23 cellular contexts compared by ENCODE assay signal in genomic region chr17:83118071-83118841, GRCh38. TPM values are rescaled to one million over a fixed set of nuclear protein-coding genes. Genes with fewer than 3 reads are reported as not detected.
DNase-seq lines count a peak whose midpoint lies in the region; ATAC-seq, FAIRE-seq and TF ChIP-seq lines count a peak whose summit lies in the region.
"Had no signal": no experiment of that assay in that cellular context is flagged by ENCODE, and none has a peak within 500 bp of the region (broad histone marks: within the 10 kb centered on the region; RNA-seq: fewer than 3 reads in every experiment).

No MANE protein-coding gene starts in this region.

- H4K8ac ChIP-seq in H1 (ENCODE audit: extremely low read depth, insufficient read depth, low read length): peak overlapping the region; percentile 29

- peaks cover 0 to 21% (median 10%) of the 10 kb centered on the region in 4 experiments; a peak in 5 of 7 replicates for H3K27me3 ChIP-seq in H1 (replicated peaks in 1 of 4; ENCODE audit: control insufficient read depth in 3 of 4, extremely low read depth in 1 of 4, insufficient read depth in 3 of 4, low read length in 3 of 4)
- H3K27me3 ChIP-seq in aorta (ENCODE audit: control insufficient read depth in 1 of 2, insufficient read depth in 2 of 2, low read length in 1 of 2): no peaks in the 10 kb centered on the region

- H3K23ac ChIP-seq in H1 (ENCODE audit: insufficient read length): no peak overlapping the region

- H3K56ac ChIP-seq in H1 (replicated peaks; ENCODE audit: insufficient read length, low read depth, low read length): no peak overlapping the region

- H3K9me3 ChIP-seq in H1 (ENCODE audit: insufficient read depth in 2 of 2, low read depth in 1 of 2, low read length in 1 of 2) (peaks cover 6 to 59% of the 10 kb centered on the region in 2 experiments; a peak in 3 of 4 replicates), aorta (ENCODE audit: control insufficient read depth, low read length) (no peaks in the 10 kb centered on the region)
- H3K9me3 ChIP-seq: A549, BE2C, transverse colon had no signal

- POLR2A ChIA-PET in H1 (lab: Charles Lee; ENCODE audit: partially characterized antibody): interaction anchor here (0.6 to 1.6 kb wide), 3 partner anchors 16 to 342 kb away, joined by 3 to 7 read pairs (median 5); partner anchors contain the start of gene METRNL

- peaks cover 46% of the 10 kb centered on the region for H3K27me3 Mint-ChIP-seq in neural crest cell (ENCODE audit: low read depth)

- no peaks in the 10 kb centered on the region for H3K9me3 Mint-ChIP-seq in neural crest cell
- H3K9me3 Mint-ChIP-seq: activated naive CD8-positive, alpha-beta T cell treated with anti-CD3 and anti-CD28 coated beads for 36 hours; activated T-helper 17 cell treated with anti-CD3 and anti-CD28 coated beads, Interleukin-2, amount 50 U/mL, for 72 hours had no signal

- H2BK5ac ChIP-seq in H1 (ENCODE audit: low read depth, low read length): peak overlapping the region; percentile 35; the same call in 1 of the 2 replicates

- H2AFZ ChIP-seq in H1 (ENCODE audit: low read length): peak overlapping the region; percentile 31
- H2AFZ ChIP-seq: PC-9 had no signal

- no peak overlapping the region for H3K4me3 Mint-ChIP-seq in neural crest cell
- H3K4me3 Mint-ChIP-seq: activated CD4-positive, alpha-beta T cell treated with anti-CD3 and anti-CD28 coated beads, Interleukin-2, amount 10 ng/mL, durations not matched to agents 7 days and 5 days; activated naive CD8-positive, alpha-beta T cell treated with anti-CD3 and anti-CD28 coated beads for 36 hours; activated T-helper 17 cell treated with anti-CD3 and anti-CD28 coated beads, Interleukin-2, amount 50 U/mL, for 72 hours had no signal

- no peaks in the 10 kb centered on the region for H3K79me2 ChIP-seq in H1 (ENCODE audit: control insufficient read depth in 1 of 2, insufficient read depth in 2 of 2, low read length in 2 of 2)

- DNase-seq in Right ventricle myocardium superior (peak; percentile 29), left ventricle myocardium superior (no peak), H1 (ENCODE audit: low read depth in 1 of 2, low spot score in 2 of 2) (no peak), neural crest cell (ENCODE audit: low read depth, low spot score) (no peak), aorta (peak; percentile 31 to 64)
- DNase-seq in effector CD4-positive, alpha-beta T cell: no peak
- DNase-seq: activated CD4-positive, alpha-beta T cell treated with anti-CD3 and anti-CD28 coated beads, Interleukin-2, amount 10 ng/mL, durations not matched to agents 7 days and 5 days; activated naive CD8-positive, alpha-beta T cell treated with anti-CD3 and anti-CD28 coated beads for 36 hours; BE2C; DND-41; NCI-H1048; NCI-H187; NCI-H2227 treated with DMSO at 0.1 percent for 48 hours; NCI-H774; PC-9; SIG-M5; transverse colon had no signal

- TF ChIP-seq CTCF in H1 (IDR thresholded peaks at IDR 0.05; ENCODE audit: control extremely low read depth in 1 of 3, insufficient read depth in 1 of 3, low read depth in 1 of 3, low read length in 3 of 3) (no peak), neural crest cell (conservative IDR thresholded peaks at IDR 0.05) (no peak)

- no peak overlapping the region for H2AK5ac ChIP-seq in H1 (ENCODE audit: low read depth, low read length)

- H3K79me1 ChIP-seq in H1 (ENCODE audit: low read depth, low read length): no peaks in the 10 kb centered on the region

- no peak for TF ChIP-seq POLR2A in H1 (IDR thresholded peaks at IDR 0.05; ENCODE audit: control extremely low read depth in 1 of 2, low read depth in 2 of 2, low read length in 2 of 2)

- CTCF ChIA-PET in H1 (lab: Charles Lee; ENCODE audit: partially characterized antibody): interaction anchor here (1.1 to 3.7 kb wide), 3 partner anchors 9 to 15 kb away, joined by 3 to 18 read pairs (median 7); no protein-coding TSS in a partner anchor

- 81% methylated on average over 22 of the region's 22 CpGs; no CpG with 5 or more reads in 1 of the 2 experiments for WGBS in H1 (ENCODE audit: extremely low coverage in 1 of 2, insufficient coverage in 1 of 2, insufficient read length in 1 of 2, insufficient replicate concordance in 2 of 2, low coverage in 1 of 2, low lambda C conversion rate in 2 of 2, missing lambda C conversion rate in 1 of 2), 2 experiments
- 87 to 88% methylated on average over 22 of the region's 22 CpGs for WGBS in aorta, 2 donors

- no peaks in the 10 kb centered on the region for H3K36me3 Mint-ChIP-seq in neural crest cell (ENCODE audit: low read depth)
- H3K36me3 Mint-ChIP-seq: activated naive CD8-positive, alpha-beta T cell treated with anti-CD3 and anti-CD28 coated beads for 36 hours had no signal

- no peak overlapping the region for H3K9ac ChIP-seq in H1 (replicated peaks in 1 of 4; ENCODE audit: extremely low read depth in 1 of 4, low read depth in 3 of 4, low read length in 3 of 4)

- H3K27ac ChIP-seq in H1 (ENCODE audit: low read depth, low read length): no peak overlapping the region
- H3K27ac ChIP-seq in aorta (ENCODE audit: low read depth in 1 of 2, low read length in 2 of 2): no peak overlapping the region
- H3K27ac ChIP-seq: A549, PC-9, transverse colon had no signal

- peak overlapping the region; percentile 17 for H3K27ac Mint-ChIP-seq in neural crest cell (ENCODE audit: unreplicated experiment)
- H3K27ac Mint-ChIP-seq: activated CD4-positive, alpha-beta T cell treated with anti-CD3 and anti-CD28 coated beads, Interleukin-2, amount 10 ng/mL, durations not matched to agents 7 days and 5 days; activated naive CD8-positive, alpha-beta T cell treated with anti-CD3 and anti-CD28 coated beads for 36 hours; activated T-helper 17 cell treated with anti-CD3 and anti-CD28 coated beads, Interleukin-2, amount 50 U/mL, for 72 hours had no signal

- H2BK20ac ChIP-seq in H1 (ENCODE audit: low read length): no peak overlapping the region

- no peak overlapping the region; a peak in 1 of 4 replicates for H3K4me2 ChIP-seq in H1 (ENCODE audit: insufficient read depth in 1 of 2, low read depth in 2 of 2, low read length in 2 of 2)
- H3K4me2 ChIP-seq: A549, PC-9 had no signal

- H3K36me3 ChIP-seq in H1 (ENCODE audit: control insufficient read depth in 2 of 4, insufficient read depth in 4 of 4, low read length in 3 of 4) (no peaks in the 10 kb centered on the region), aorta (ENCODE audit: control insufficient read depth in 1 of 2, insufficient read depth in 2 of 2, low read length in 1 of 2) (no peaks in the 10 kb centered on the region)
- H3K36me3 ChIP-seq: BE2C, transverse colon had no signal

- no peak overlapping the region for H2BK120ac ChIP-seq in H1 (replicated peaks; ENCODE audit: low read depth, low read length)

- no peak for ATAC-seq in Right ventricle myocardium superior (ENCODE audit: poor library complexity)
- no peak for ATAC-seq in left ventricle myocardium superior
- ATAC-seq in aorta (ENCODE audit: low FRiP score): no peak
- ATAC-seq in GM18517 (IDR thresholded peaks at IDR 0.05; ENCODE audit: unreplicated experiment): no peak
- ATAC-seq in GM21515 (IDR thresholded peaks at IDR 0.05; ENCODE audit: unreplicated experiment): no peak
- ATAC-seq: A549; activated T-helper 17 cell treated with anti-CD3 and anti-CD28 coated beads, Interleukin-2, amount 50 U/mL, for 72 hours had no signal

- H3K4ac ChIP-seq in H1 (replicated peaks; ENCODE audit: insufficient read length, low read depth, low read length): no peak overlapping the region

- intact Hi-C loops in Right ventricle myocardium superior (cut with DNase I) (no loop called here), left ventricle myocardium superior (cut with micrococcal nuclease) (no loop called here), aorta (cut with DNase I) (no loop called here)

- no peak for TF ChIP-seq EP300 in H1 (IDR thresholded peaks at IDR 0.05; ENCODE audit: borderline replicate concordance in 1 of 2, low read depth in 2 of 2, low read length in 2 of 2)

- no peak overlapping the region for H2BK12ac ChIP-seq in H1 (ENCODE audit: low read depth, low read length)

- no peak overlapping the region for H2BK15ac ChIP-seq in H1 (ENCODE audit: low read length)

- H3K23me2 ChIP-seq in H1 (ENCODE audit: low read depth, low read length): no peaks in the 10 kb centered on the region

- H4K5ac ChIP-seq in H1 (ENCODE audit: insufficient read length, low read depth, low read length): no peak overlapping the region

- H4K91ac ChIP-seq in H1 (replicated peaks; ENCODE audit: insufficient read length, low read length): no peak overlapping the region

- H3K4me1 ChIP-seq in H1 (replicated peaks in 1 of 4; ENCODE audit: control insufficient read depth in 3 of 4, insufficient read depth in 4 of 4, low read length in 3 of 4) (peaks cover 0 to 2% (median 0%) of the 10 kb centered on the region in 4 experiments; a peak in 1 of 7 replicates), aorta (ENCODE audit: control insufficient read depth in 1 of 2, insufficient read depth in 2 of 2, low read length in 2 of 2) (no peaks in the 10 kb centered on the region)
- H3K4me1 ChIP-seq: BE2C had no signal

- no peak overlapping the region for H3K14ac ChIP-seq in H1 (ENCODE audit: insufficient read length)

- no peak for TF ChIP-seq RAD21 in H1 (IDR thresholded peaks at IDR 0.05 in 1 of 2, conservative IDR thresholded peaks at IDR 0.05 in 1 of 2; ENCODE audit: low read depth in 2 of 2, low read length in 2 of 2)

- no peak overlapping the region for H3K4me3 ChIP-seq in H1 (ENCODE audit: extremely low read depth in 1 of 4, insufficient read depth in 2 of 4, low read depth in 3 of 4, low read length in 4 of 4)
- H3K4me3 ChIP-seq in aorta (ENCODE audit: low read length in 2 of 2): no peak overlapping the region
- H3K4me3 ChIP-seq: A549, PC-9, transverse colon had no signal

- no peaks in the 10 kb centered on the region for H4K20me1 ChIP-seq in H1 (replicated peaks in 1 of 2; ENCODE audit: control insufficient read depth in 1 of 2, insufficient read depth in 2 of 2, low read length in 2 of 2)

- no peak for FAIRE-seq in H1 (lab: Jason Lieb, UNC)
- FAIRE-seq: A549, colon, endometrium had no signal

- H3K18ac ChIP-seq in H1 (ENCODE audit: extremely low read depth, low read length): no peak overlapping the region

- peaks cover 16% of the 10 kb centered on the region for H3K4me1 Mint-ChIP-seq in neural crest cell

TF ChIP-seq in H1, 55 proteins besides CTCF, POLR2A, EP300 and RAD21 (continues in another document):
- TF ChIP-seq BRCA1 (IDR thresholded peaks at IDR 0.05; ENCODE audit: low read depth, low read length): no peak

RNA-seq across cellular contexts. Expression of gene METRNL, which starts 38.8 kb away (rescaled TPM):
- 70.3 TPM for total RNA-seq in Right ventricle myocardium superior
- total RNA-seq in left ventricle myocardium superior: 68.4 TPM
- total RNA-seq in H1 (2021; fragmentation: NEBNext Ultra II Directional; extraction: Animal tissue kit (Norgen Biotek cat#: 25700)): 13.9 and 14.2 TPM in 2 replicates
- polyA plus RNA-seq in H1 (2011; rRNA removed): 13.9 and 26.0 TPM in 2 replicates
- 16.2 TPM for polyA plus RNA-seq in H1 (2011; cell fraction: cytosol; rRNA removed)
- 27.6 TPM for polyA plus RNA-seq in H1 (2011; cell fraction: nucleus; rRNA removed)
- 5.7 to 17.3 TPM (median 16.0 TPM) in 4 replicates for polyA plus RNA-seq in H1 (2012, experiment 1 of 2)
- polyA plus RNA-seq in H1 (2012, experiment 2 of 2): 8.4 TPM
- polyA plus RNA-seq in H1 (2013, experiment 1 of 2): 10.6 TPM
- polyA plus RNA-seq in H1 (2013, experiment 2 of 2): 10.9 TPM
- 5.7 and 6.2 TPM in 2 replicates for polyA minus RNA-seq in H1 (2011; rRNA and poly(A)+ RNA removed)
- 16.7 TPM for polyA minus RNA-seq in H1 (2011; cell fraction: cytosol; rRNA and poly(A)+ RNA removed)
- 12.1 TPM for polyA minus RNA-seq in H1 (2011; cell fraction: nucleus; rRNA and poly(A)+ RNA removed)
- total RNA-seq in neural crest cell: 14.7 and 18.2 TPM in 2 replicates
- 100 to 1,000 TPM; 126 to 176 TPM for total RNA-seq in aorta
- polyA plus RNA-seq in aorta: 10 to 100 TPM; 35.3 to 81.5 TPM

Comparison
In these comparisons a context has a peak if more than half of its experiments do, and no peak if none do; other contexts are left out.
1. DNase-seq: peak in Right ventricle myocardium superior (single experiment) and aorta (2 of 2); none in left ventricle myocardium superior (single experiment), H1 (0 of 2), neural crest cell (single experiment) and effector CD4-positive, alpha-beta T cell (single experiment).